11 cellular contexts compared by ENCODE assay signal in genomic region chr5:147690595-147690994, GRCh38.
A peak's percentile ranks its signal among the peaks of the same experiment; 100 is the strongest.
DNase-seq lines count a peak whose midpoint lies in the region; ATAC-seq, FAIRE-seq and TF ChIP-seq lines count a peak whose summit lies in the region.
"Had no signal": no experiment of that assay in that cellular context is flagged by ENCODE, and none has a peak within 500 bp of the region (broad histone marks: within the 10 kb centered on the region; RNA-seq: fewer than 3 reads in every experiment).

No MANE protein-coding gene starts in this region.

- H3K27me3 ChIP-seq in IMR-90 (ENCODE audit: control insufficient read depth, insufficient read depth, low read length) (no peaks in the 10 kb centered on the region), GM12878 (replicated peaks in 1 of 2; ENCODE audit: control insufficient read depth in 2 of 2, insufficient read depth in 2 of 2, low read length in 1 of 2) (no peaks in the 10 kb centered on the region), right lobe of liver (no peaks in the 10 kb centered on the region)

- WGBS in IMR-90 (ENCODE audit: extremely low coverage in 2 of 2, insufficient read length in 1 of 2), 2 experiments = no CpG with 5 or more reads among the region's 2 CpGs
- WGBS in GM12878 (ENCODE audit: insufficient coverage, insufficient replicate concordance, low lambda C conversion rate, missing lambda C conversion rate) = 0% methylated on average over 2 of the region's 2 CpGs
- no CpG with 5 or more reads among the region's 2 CpGs for WGBS in right lobe of liver (ENCODE audit: insufficient coverage, low coverage, low lambda C conversion rate, missing lambda C conversion rate)

- H3K9me3 ChIP-seq in IMR-90 (ENCODE audit: control insufficient read depth, insufficient read depth, low read length) (no peaks in the 10 kb centered on the region), GM12878 (replicated peaks; ENCODE audit: control insufficient read depth, insufficient read depth, low read length) (no peaks in the 10 kb centered on the region), right lobe of liver (no peaks in the 10 kb centered on the region)

- no peak overlapping the region for H2BK20ac ChIP-seq in IMR-90 (ENCODE audit: low read depth, low read length)

- no peak for TF ChIP-seq EP300 in GM12878 (IDR thresholded peaks at IDR 0.05; ENCODE audit: borderline replicate concordance in 1 of 2, control insufficient read depth in 1 of 2, low read depth in 2 of 2, low read length in 2 of 2)

- H4K20me1 ChIP-seq in IMR-90 (ENCODE audit: insufficient read depth, low read length) (no peaks in the 10 kb centered on the region), GM12878 (ENCODE audit: control insufficient read depth, insufficient read depth) (no peaks in the 10 kb centered on the region)

- SMC1A ChIA-PET in GM12878 (lab: Charles Lee; ENCODE audit: uncharacterized antibody, unreplicated experiment) = interaction anchor here (1.2 kb wide), 1 partner anchor 16 kb away, joined by 3 read pairs; no protein-coding TSS in a partner anchor

- H3K4me1 ChIP-seq in IMR-90 (ENCODE audit: control insufficient read depth, insufficient read depth, low read length) (no peaks in the 10 kb centered on the region), GM12878 (ENCODE audit: control insufficient read depth, insufficient read depth, low read length) (no peaks in the 10 kb centered on the region), right lobe of liver (no peaks in the 10 kb centered on the region)

- H2BK5ac ChIP-seq in IMR-90 (ENCODE audit: low read depth, low read length, poor library complexity, severe bottlenecking) = no peak overlapping the region

- in situ Hi-C loops in IMR-90 (cut with MboI; ENCODE audit: low sequenced_read_pairs) (no loop called here), GM12878 (cut with MboI) (no loop called here)

- BruUV-seq in IMR-90 (replicated peaks; lab: Mats Ljungman, UMichigan) = no TSS peak
- no TSS peak for BruUV-seq in GM12878 (replicated peaks; lab: Mats Ljungman, UMichigan)

- H3K27ac ChIP-seq in IMR-90 (ENCODE audit: insufficient read depth, low read length) (no peak overlapping the region), GM12878 (ENCODE audit: control insufficient read depth, insufficient read depth) (no peak overlapping the region), right lobe of liver (no peak overlapping the region)
- H3K27ac ChIP-seq: coronary artery had no signal

- intact Hi-C loops in IMR-90 (cut with micrococcal nuclease) (no loop called here), GM12878 (cut with micrococcal nuclease; ENCODE audit: unreplicated experiment) (no loop called here), right lobe of liver (cut with DNase I) (no loop called here)

- no peak overlapping the region for H4K5ac ChIP-seq in IMR-90 (ENCODE audit: low read depth, low read length)

- H3K4me3 ChIP-seq in IMR-90 (ENCODE audit: insufficient read depth, low read depth, low read length) (no peak overlapping the region), GM12878 (no peak overlapping the region), right lobe of liver (no peak overlapping the region)
- H3K4me3 ChIP-seq: coronary artery had no signal

- H3K56ac ChIP-seq in IMR-90 (ENCODE audit: extremely low read depth, insufficient read depth, low read length) = no peak overlapping the region

- H4K91ac ChIP-seq in IMR-90 (ENCODE audit: insufficient read depth, low read depth, low read length) = no peak overlapping the region

- no peak overlapping the region for H4K8ac ChIP-seq in IMR-90 (ENCODE audit: low read depth in 2 of 2, low read length in 2 of 2)

- dilution Hi-C loops in IMR-90 (cut with HindIII; ENCODE audit: low sequenced_read_pairs, unreplicated experiment) = no loop called here

- no peak overlapping the region for H3K4me2 ChIP-seq in IMR-90 (ENCODE audit: low read depth, low read length)
- no peak overlapping the region for H3K4me2 ChIP-seq in GM12878 (ENCODE audit: control insufficient read depth, insufficient read depth)

- no peak for ATAC-seq in IMR-90 (ENCODE audit: low read depth)
- ATAC-seq in GM12878 = peak; percentile 31; the same call in 1 of the 3 replicates
- peak; percentile 65 to 83 (median 75) for ATAC-seq in right lobe of liver
- no peak for ATAC-seq in GM19395 (IDR thresholded peaks at IDR 0.05; ENCODE audit: unreplicated experiment)
- ATAC-seq in GM19035 (IDR thresholded peaks at IDR 0.05; ENCODE audit: unreplicated experiment) = no peak

- H2AFZ ChIP-seq in IMR-90 (replicated peaks; ENCODE audit: low read length, poor library complexity) (no peak overlapping the region), GM12878 (ENCODE audit: control insufficient read depth, low read depth, low read length) (no peak overlapping the region)

- RAD21 ChIA-PET in GM12878 (lab: Charles Lee; ENCODE audit: unreplicated experiment) = no interaction called here

- H3K4ac ChIP-seq in IMR-90 (ENCODE audit: low read depth, low read length) = no peak overlapping the region

- FAIRE-seq in GM12878 (lab: Jason Lieb, UNC) = no peak

- CTCF ChIA-PET in IMR-90 (lab: Yijun Ruan, JAX) = no interaction called here
- CTCF ChIA-PET in GM12878 (lab: Yijun Ruan, JAX) = interaction anchor here (1.2 to 2.0 kb wide), 2 partner anchors 11 to 132 kb away, joined by 3 to 7 read pairs; no protein-coding TSS in a partner anchor

- H2BK120ac ChIP-seq in IMR-90 (ENCODE audit: low read depth, low read length) = no peak overlapping the region

- H3K79me1 ChIP-seq in IMR-90 (ENCODE audit: low read depth in 1 of 2, low read length in 2 of 2) = no peaks in the 10 kb centered on the region

- H3K14ac ChIP-seq in IMR-90 (replicated peaks; ENCODE audit: low read depth, low read length) = no peak overlapping the region

- no peak overlapping the region for H3K23ac ChIP-seq in IMR-90 (ENCODE audit: low read depth, low read length)

- POLR2A ChIA-PET in IMR-90 (lab: Charles Lee; ENCODE audit: unreplicated experiment) (no interaction called here), GM12878 (lab: Charles Lee) (no interaction called here)

- no peaks in the 10 kb centered on the region for H3K79me2 ChIP-seq in GM12878 (ENCODE audit: control insufficient read depth, insufficient read depth, low read length)

- no peak overlapping the region for H2BK15ac ChIP-seq in IMR-90 (ENCODE audit: low read depth, low read length)

- no peaks in the 10 kb centered on the region for H3K36me3 ChIP-seq in IMR-90 (ENCODE audit: control insufficient read depth, insufficient read depth, low read length)
- no peaks in the 10 kb centered on the region for H3K36me3 ChIP-seq in GM12878 (ENCODE audit: control insufficient read depth in 2 of 2, insufficient read depth in 2 of 2, low read length in 1 of 2)
- H3K36me3 ChIP-seq in right lobe of liver = no peaks in the 10 kb centered on the region

- no peak for TF ChIP-seq CTCF in IMR-90 (conservative IDR thresholded peaks at IDR 0.05; ENCODE audit: low read depth, low read length)
- no peak for TF ChIP-seq CTCF in GM12878 (IDR thresholded peaks at IDR 0.05 in 2 of 3, conservative IDR thresholded peaks at IDR 0.05 in 1 of 3; ENCODE audit: control insufficient read depth in 2 of 3, extremely low read depth in 1 of 3, insufficient read depth in 1 of 3, low read depth in 3 of 3, low read length in 3 of 3)
- TF ChIP-seq CTCF in right lobe of liver (IDR thresholded peaks at IDR 0.05) = peak; percentile 23 to 37 (median 30)

- no peak overlapping the region for H3K18ac ChIP-seq in IMR-90 (ENCODE audit: low read depth, low read length)

- TF ChIP-seq RAD21 in IMR-90 (IDR thresholded peaks at IDR 0.05; ENCODE audit: low read length) (no peak), GM12878 (IDR thresholded peaks at IDR 0.05; ENCODE audit: insufficient read depth, low read depth, low read length) (no peak)

- H2AK5ac ChIP-seq in IMR-90 (ENCODE audit: low read depth, low read length) = no peak overlapping the region

- DNase-seq in ELR (ENCODE audit: low read depth) = peak; percentile 19
- DNase-seq in IMR-90 = peak; percentile 1
- no peak for DNase-seq in GM12878 (ENCODE audit: low read depth, low spot score)
- no peak for DNase-seq in right lobe of liver
- no peak for DNase-seq in inferior parietal cortex (ENCODE audit: extremely low spot score)
- DNase-seq: activated gamma-delta T cell treated with Interleukin-2 at 50 U/mL for 16 hours; naive B cell; stimulated activated CD4-positive, alpha-beta T cell treated with anti-CD3 and anti-CD28 coated beads, Interleukin-12 subunit alpha, Interleukin-12 subunit beta, amount 100 ng/mL, for 4 hours had no signal

- TF ChIP-seq POLR2A in IMR-90 (IDR thresholded peaks at IDR 0.05; ENCODE audit: low read depth, low read length) (no peak), GM12878 (IDR thresholded peaks at IDR 0.05; ENCODE audit: low read depth, low read length) (no peak), right lobe of liver (IDR thresholded peaks at IDR 0.05) (no peak)

- H2AK9ac ChIP-seq in IMR-90 (replicated peaks; ENCODE audit: low read depth, low read length, poor library complexity) = no peak overlapping the region

- no peak overlapping the region for H3K9ac ChIP-seq in IMR-90 (ENCODE audit: low read depth, low read length)
- no peak overlapping the region for H3K9ac ChIP-seq in GM12878 (ENCODE audit: control insufficient read depth, insufficient read depth, low read length)

- H3K9me1 ChIP-seq in IMR-90 (ENCODE audit: insufficient read depth, low read length) = no peaks in the 10 kb centered on the region

TF ChIP-seq in IMR-90, 13 proteins besides CTCF, POLR2A, EP300 and RAD21 (continues in another document):
- TF ChIP-seq BHLHE40 (IDR thresholded peaks at IDR 0.05; ENCODE audit: low read depth, low read length) (no peak), SMC3 (IDR thresholded peaks at IDR 0.05; ENCODE audit: low read depth, low read length) (no peak), RCOR1 (IDR thresholded peaks at IDR 0.05; ENCODE audit: insufficient replicate concordance, low read length) (no peak)

TF ChIP-seq in GM12878, 131 proteins besides CTCF, POLR2A, EP300 and RAD21:
- TF ChIP-seq FOXM1 (IDR thresholded peaks at IDR 0.05; ENCODE audit: low read depth, low read length) (no peak), TBL1XR1 (IDR thresholded peaks at IDR 0.05; ENCODE audit: low read depth, low read length) (no peak)

Comparison
In these comparisons a context has a peak if more than half of its experiments do, and no peak if none do; other contexts are left out.
1. DNase-seq: peak in ELR (single experiment) and IMR-90 (single experiment); none in GM12878 (single experiment), right lobe of liver (0 of 3) and inferior parietal cortex (single experiment).
2. ATAC-seq: peak in GM12878 (single experiment) and right lobe of liver (4 of 4); none in IMR-90 (single experiment), GM19395 (single experiment) and GM19035 (single experiment).
3. CTCF ChIP-seq: peak in right lobe of liver (4 of 4); none in IMR-90 (single experiment) and GM12878 (0 of 3).